29 cellular contexts compared by ENCODE assay signal in genomic region chr6:135842618-135843392, GRCh38. TPM values are rescaled to one million over a fixed set of nuclear protein-coding genes. Genes with fewer than 3 reads are reported as not detected.
"Had no signal": no experiment of that assay in that cellular context is flagged by ENCODE, and none has a peak within 500 bp of the region (broad histone marks: within the 10 kb centered on the region; RNA-seq: fewer than 3 reads in every experiment).

No MANE protein-coding gene starts in this region.

- H3K4me3 ChIP-seq: ascending aorta, gastrocnemius medialis, psoas muscle, sigmoid colon, thoracic aorta had no signal

- H3K27me3 ChIP-seq: ascending aorta, brain microvascular endothelial cell, gastrocnemius medialis, sigmoid colon had no signal

- H3K36me3 Mint-ChIP-seq: activated naive CD4-positive, alpha-beta T cell treated with anti-CD3 and anti-CD28 coated beads, Interleukin-2, amount 10 ng/mL, durations not matched to agents 7 days and 5 days; activated naive CD8-positive, alpha-beta T cell treated with anti-CD3 and anti-CD28 coated beads, Interleukin-2, amount 10 ng/mL, durations not matched to agents 7 days and 5 days; stimulated activated effector memory CD8-positive, alpha-beta T cell treated with anti-CD3 and anti-CD28 coated beads, Interleukin-12 subunit alpha, Interleukin-12 subunit beta, amount 100 ng/mL, for 72 hours had no signal

- ATAC-seq: effector memory CD8-positive, alpha-beta T cell; gastrocnemius medialis; psoas muscle; stimulated activated effector memory CD8-positive, alpha-beta T cell treated with anti-CD3 and anti-CD28 coated beads, Interleukin-12 subunit alpha, Interleukin-12 subunit beta, amount 100 ng/mL, for 72 hours had no signal

- H3K4me1 ChIP-seq: ascending aorta, gastrocnemius medialis, parathyroid adenoma, psoas muscle, sigmoid colon had no signal

- H3K27ac Mint-ChIP-seq: activated CD4-positive, alpha-beta memory T cell treated with anti-CD3 and anti-CD28 coated beads, Interleukin-2, amount 10 ng/mL, durations not matched to agents 7 days and 5 days; activated CD4-positive, alpha-beta T cell treated with anti-CD3 and anti-CD28 coated beads, Interleukin-2, amount 10 ng/mL, durations not matched to agents 7 days and 5 days; activated naive CD4-positive, alpha-beta T cell treated with anti-CD3 and anti-CD28 coated beads, Interleukin-2, amount 10 ng/mL, durations not matched to agents 7 days and 5 days; activated naive CD8-positive, alpha-beta T cell treated with anti-CD3 and anti-CD28 coated beads, Interleukin-2, amount 10 ng/mL, durations not matched to agents 7 days and 5 days; activated T-cell treated with anti-CD3 and anti-CD28 coated beads, Interleukin-2, amount 50 U/mL, for 24 hours; effector memory CD8-positive, alpha-beta T cell; stimulated activated effector memory CD8-positive, alpha-beta T cell treated with anti-CD3 and anti-CD28 coated beads, Interleukin-12 subunit alpha, Interleukin-12 subunit beta, amount 100 ng/mL, for 72 hours; stimulated activated naive CD8-positive, alpha-beta T cell treated with anti-CD3 and anti-CD28 coated beads, Interleukin-15, Interleukin-2, amounts not matched to agents 100 ng/mL and 50 ng/mL, for 24 hours had no signal

- DNase-seq: activated CD4-positive, alpha-beta memory T cell treated with anti-CD3 and anti-CD28 coated beads, Interleukin-2, amount 10 ng/mL, durations not matched to agents 7 days and 5 days; activated CD4-positive, alpha-beta T cell treated with anti-CD3 and anti-CD28 coated beads for 1 hour; activated CD4-positive, alpha-beta T cell treated with anti-CD3 and anti-CD28 coated beads, Interleukin-2, amount 10 ng/mL, durations not matched to agents 7 days and 5 days; activated CD8-positive, alpha-beta memory T cell treated with anti-CD3 and anti-CD28 coated beads, Interleukin-2, amount 50 U/mL, for 48 hours; activated gamma-delta T cell; activated naive CD4-positive, alpha-beta T cell treated with anti-CD3 and anti-CD28 coated beads, Interleukin-2, amount 10 ng/mL, durations not matched to agents 7 days and 5 days; activated naive CD8-positive, alpha-beta T cell treated with anti-CD3 and anti-CD28 coated beads, Interleukin-2, amount 10 ng/mL, durations not matched to agents 7 days and 5 days; activated T-cell treated with anti-CD3 and anti-CD28 coated beads, Interleukin-2, amount 50 U/mL, for 24 hours; brain microvascular endothelial cell; caudate nucleus; cortex of kidney; effector memory CD8-positive, alpha-beta T cell; erythroblast; gastrocnemius medialis; glutamatergic neuron; mammary epithelial cell; nucleus accumbens; psoas muscle; sigmoid colon; small intestine; stimulated activated CD4-positive, alpha-beta T cell treated with anti-CD3 and anti-CD28 coated beads, Interleukin-4, amount 100 ng/mL, for 24 hours; T1000; trophoblast cell had no signal

- H3K27me3 Mint-ChIP-seq: activated naive CD8-positive, alpha-beta T cell treated with anti-CD3 and anti-CD28 coated beads, Interleukin-2, amount 10 ng/mL, durations not matched to agents 7 days and 5 days; activated T-cell treated with anti-CD3 and anti-CD28 coated beads, Interleukin-2, amount 50 U/mL, for 24 hours; stimulated activated naive CD8-positive, alpha-beta T cell treated with anti-CD3 and anti-CD28 coated beads, Interleukin-15, Interleukin-2, amounts not matched to agents 100 ng/mL and 50 ng/mL, for 24 hours had no signal

- H3K27ac ChIP-seq: ascending aorta, brain microvascular endothelial cell, gastrocnemius medialis, parathyroid adenoma, psoas muscle, sigmoid colon, thoracic aorta had no signal

- H3K79me2 ChIP-seq: parathyroid adenoma had no signal

- H3K36me3 ChIP-seq: ascending aorta, brain microvascular endothelial cell, gastrocnemius medialis, sigmoid colon, thoracic aorta had no signal

- H3K9me3 Mint-ChIP-seq: activated CD4-positive, alpha-beta memory T cell treated with anti-CD3 and anti-CD28 coated beads, Interleukin-2, amount 10 ng/mL, durations not matched to agents 7 days and 5 days; activated CD4-positive, alpha-beta T cell treated with anti-CD3 and anti-CD28 coated beads, Interleukin-2, amount 10 ng/mL, durations not matched to agents 7 days and 5 days; activated naive CD4-positive, alpha-beta T cell treated with anti-CD3 and anti-CD28 coated beads, Interleukin-2, amount 10 ng/mL, durations not matched to agents 7 days and 5 days; activated T-cell treated with anti-CD3 and anti-CD28 coated beads, Interleukin-2, amount 50 U/mL, for 24 hours; effector memory CD8-positive, alpha-beta T cell; neural crest cell; stimulated activated effector memory CD8-positive, alpha-beta T cell treated with anti-CD3 and anti-CD28 coated beads, Interleukin-12 subunit alpha, Interleukin-12 subunit beta, amount 100 ng/mL, for 72 hours; stimulated activated naive CD8-positive, alpha-beta T cell treated with anti-CD3 and anti-CD28 coated beads, Interleukin-15, Interleukin-2, amounts not matched to agents 100 ng/mL and 50 ng/mL, for 24 hours had no signal

- H3K4me3 Mint-ChIP-seq: activated CD4-positive, alpha-beta memory T cell treated with anti-CD3 and anti-CD28 coated beads, Interleukin-2, amount 10 ng/mL, durations not matched to agents 7 days and 5 days; activated CD4-positive, alpha-beta T cell treated with anti-CD3 and anti-CD28 coated beads, Interleukin-2, amount 10 ng/mL, durations not matched to agents 7 days and 5 days; activated naive CD4-positive, alpha-beta T cell treated with anti-CD3 and anti-CD28 coated beads, Interleukin-2, amount 10 ng/mL, durations not matched to agents 7 days and 5 days; activated naive CD8-positive, alpha-beta T cell treated with anti-CD3 and anti-CD28 coated beads, Interleukin-2, amount 10 ng/mL, durations not matched to agents 7 days and 5 days; activated T-cell treated with anti-CD3 and anti-CD28 coated beads, Interleukin-2, amount 50 U/mL, for 24 hours; effector memory CD8-positive, alpha-beta T cell; neural crest cell; stimulated activated effector memory CD8-positive, alpha-beta T cell treated with anti-CD3 and anti-CD28 coated beads, Interleukin-12 subunit alpha, Interleukin-12 subunit beta, amount 100 ng/mL, for 72 hours; stimulated activated naive CD8-positive, alpha-beta T cell treated with anti-CD3 and anti-CD28 coated beads, Interleukin-15, Interleukin-2, amounts not matched to agents 100 ng/mL and 50 ng/mL, for 24 hours had no signal

- H3K4me1 Mint-ChIP-seq: activated CD4-positive, alpha-beta memory T cell treated with anti-CD3 and anti-CD28 coated beads, Interleukin-2, amount 10 ng/mL, durations not matched to agents 7 days and 5 days; activated CD4-positive, alpha-beta T cell treated with anti-CD3 and anti-CD28 coated beads, Interleukin-2, amount 10 ng/mL, durations not matched to agents 7 days and 5 days; activated naive CD4-positive, alpha-beta T cell treated with anti-CD3 and anti-CD28 coated beads, Interleukin-2, amount 10 ng/mL, durations not matched to agents 7 days and 5 days; activated naive CD8-positive, alpha-beta T cell treated with anti-CD3 and anti-CD28 coated beads, Interleukin-2, amount 10 ng/mL, durations not matched to agents 7 days and 5 days; stimulated activated effector memory CD8-positive, alpha-beta T cell treated with anti-CD3 and anti-CD28 coated beads, Interleukin-12 subunit alpha, Interleukin-12 subunit beta, amount 100 ng/mL, for 72 hours had no signal

- H2AFZ ChIP-seq: parathyroid adenoma had no signal

RNA-seq across cellular contexts. Expression of gene PDE7B, which starts 8.7 kb away (rescaled TPM):
- polyA plus RNA-seq: mammary epithelial cell had no signal
